38 cellular contexts compared by ENCODE assay signal in genomic region chr10:29324220-29324831, GRCh38. TPM values are rescaled to one million over a fixed set of nuclear protein-coding genes. Genes with fewer than 3 reads are reported as not detected.
DNase-seq lines count a peak whose midpoint lies in the region; ATAC-seq and TF ChIP-seq lines count a peak whose summit lies in the region.
"Had no signal": no experiment of that assay in that cellular context is flagged by ENCODE, and none has a peak within 500 bp of the region (broad histone marks: within the 10 kb centered on the region; RNA-seq: fewer than 3 reads in every experiment).

No MANE protein-coding gene starts in this region.

- H3K9ac ChIP-seq in BLaER1 (no peak overlapping the region), IMR-90 (ENCODE audit: low read depth, low read length) (no peak overlapping the region), liver (ENCODE audit: low read depth in 1 of 2, low read length in 2 of 2) (no peak overlapping the region)

- no peaks in the 10 kb centered on the region for H4K20me1 ChIP-seq in BLaER1
- H4K20me1 ChIP-seq in IMR-90 (ENCODE audit: insufficient read depth, low read length): no peaks in the 10 kb centered on the region

- no peak overlapping the region for H3K4ac ChIP-seq in IMR-90 (ENCODE audit: low read depth, low read length)

- H4K91ac ChIP-seq in IMR-90 (ENCODE audit: insufficient read depth, low read depth, low read length): no peak overlapping the region

- CTCF ChIA-PET in IMR-90 (lab: Yijun Ruan, JAX): no interaction called here

- H3K36me3 ChIP-seq in BLaER1 (no peaks in the 10 kb centered on the region), IMR-90 (ENCODE audit: control insufficient read depth, insufficient read depth, low read length) (no peaks in the 10 kb centered on the region), liver (ENCODE audit: control insufficient read depth in 4 of 4, insufficient read depth in 3 of 4, low read depth in 1 of 4, low read length in 3 of 4) (no peaks in the 10 kb centered on the region)
- H3K36me3 ChIP-seq: ovary had no signal

- TF ChIP-seq RAD21 in IMR-90 (IDR thresholded peaks at IDR 0.05; ENCODE audit: low read length) (no peak), liver (IDR thresholded peaks at IDR 0.05) (peak in 1 of 2 donors; percentile 44)

- no peak overlapping the region for H3K56ac ChIP-seq in IMR-90 (ENCODE audit: extremely low read depth, insufficient read depth, low read length)

- H2AK5ac ChIP-seq in IMR-90 (ENCODE audit: low read depth, low read length): no peak overlapping the region

- H3K9me1 ChIP-seq in IMR-90 (ENCODE audit: insufficient read depth, low read length): no peaks in the 10 kb centered on the region

- H2BK5ac ChIP-seq in IMR-90 (ENCODE audit: low read depth, low read length, poor library complexity, severe bottlenecking): no peak overlapping the region

- no peak for TF ChIP-seq CTCF in IMR-90 (conservative IDR thresholded peaks at IDR 0.05; ENCODE audit: low read depth, low read length)
- no peak for TF ChIP-seq CTCF in liver (IDR thresholded peaks at IDR 0.05; ENCODE audit: low read depth, low read length, missing input control)

- dilution Hi-C loops in IMR-90 (cut with HindIII; ENCODE audit: low sequenced_read_pairs, unreplicated experiment): no loop called here

- POLR2A ChIA-PET in IMR-90 (lab: Charles Lee; ENCODE audit: unreplicated experiment): no interaction called here

- peak; percentile 41 for DNase-seq in IMR-90
- DNase-seq in glomerular visceral epithelial cell (ENCODE audit: extremely low spot score): peak; percentile 40
- DNase-seq in stimulated activated CD4-positive, alpha-beta T cell treated with anti-CD3 and anti-CD28 coated beads, Interleukin-12 subunit alpha, Interleukin-12 subunit beta, amount 100 ng/mL, for 4 hours: no peak
- no peak for DNase-seq in AG08396 (ENCODE audit: low spot score)
- no peak for DNase-seq in iPS-NIHi7 (ENCODE audit: extremely low spot score)
- DNase-seq: activated CD4-positive, alpha-beta T cell treated with anti-CD3 and anti-CD28 coated beads, Interleukin-2, amount 10 ng/mL, durations not matched to agents 24 days and 14 days; activated effector memory CD4-positive, alpha-beta T cell treated with Interleukin-2 at 50 U/mL for 16 hours; AML-193; amygdala; caudate nucleus; CD4-positive, alpha-beta memory T cell; effector memory CD4-positive, alpha-beta T cell; H9; Karpas-422; NCI-H1417 treated with DMSO at 0.1 percent for 48 hours; NCI-H2029 treated with DMSO at 0.1 percent for 48 hours; NCI-H526 treated with DMSO at 0.1 percent for 48 hours; PC-3; retina; SHP77; stimulated activated CD4-positive, alpha-beta T cell treated with anti-CD3 and anti-CD28 coated beads, Interleukin-2, amount 100 ng/mL, for 24 hours; stimulated activated naive CD8-positive, alpha-beta T cell treated with anti-CD3 and anti-CD28 coated beads, Interleukin-15, Interleukin-2, amounts not matched to agents 100 U/mL and 50 U/mL, for 24 hours had no signal

- H3K23ac ChIP-seq in IMR-90 (ENCODE audit: low read depth, low read length): no peak overlapping the region

- no peak overlapping the region for H2BK120ac ChIP-seq in IMR-90 (ENCODE audit: low read depth, low read length)

- intact Hi-C loops in IMR-90 (cut with micrococcal nuclease): no loop called here

- no peak overlapping the region for H3K14ac ChIP-seq in IMR-90 (replicated peaks; ENCODE audit: low read depth, low read length)

- H3K79me1 ChIP-seq in IMR-90 (ENCODE audit: low read depth in 1 of 2, low read length in 2 of 2): no peaks in the 10 kb centered on the region

- in situ Hi-C loops in IMR-90 (cut with MboI; ENCODE audit: low sequenced_read_pairs): no loop called here

- WGBS in IMR-90 (ENCODE audit: extremely low coverage in 2 of 2, insufficient read length in 1 of 2), 2 experiments: no CpG with 5 or more reads among the region's 11 CpGs
- WGBS in liver: 30% methylated on average over 11 of the region's 11 CpGs

- no peak overlapping the region for H4K8ac ChIP-seq in IMR-90 (ENCODE audit: low read depth in 2 of 2, low read length in 2 of 2)

- H3K27ac ChIP-seq in BLaER1 (no peak overlapping the region), IMR-90 (ENCODE audit: insufficient read depth, low read length) (no peak overlapping the region), liver (ENCODE audit: low read depth in 1 of 2, low read length in 2 of 2) (peak overlapping the region; percentile 73 to 87)
- H3K27ac ChIP-seq: A549, coronary artery, VCaP had no signal

- BruUV-seq in IMR-90 (replicated peaks; lab: Mats Ljungman, UMichigan): no TSS peak

- no peak overlapping the region for H3K4me3 ChIP-seq in BLaER1
- H3K4me3 ChIP-seq in IMR-90 (ENCODE audit: insufficient read depth, low read depth, low read length): no peak overlapping the region
- no peak overlapping the region for H3K4me3 ChIP-seq in liver (ENCODE audit: low read depth in 1 of 3, low read length in 3 of 3)
- H3K4me3 ChIP-seq: A549, coronary artery, ovary had no signal

- H3K27me3 ChIP-seq in BLaER1 (no peaks in the 10 kb centered on the region), IMR-90 (ENCODE audit: control insufficient read depth, insufficient read depth, low read length) (peaks cover 49% of the 10 kb centered on the region), liver (ENCODE audit: control insufficient read depth in 4 of 4, insufficient read depth in 4 of 4, low read length in 3 of 4) (no peaks in the 10 kb centered on the region)
- H3K27me3 ChIP-seq: ovary had no signal

- H2BK15ac ChIP-seq in IMR-90 (ENCODE audit: low read depth, low read length): no peak overlapping the region

- H3K4me2 ChIP-seq in BLaER1 (peak overlapping the region; percentile 79), IMR-90 (ENCODE audit: low read depth, low read length) (no peak overlapping the region)
- H3K4me2 ChIP-seq: A549 had no signal

- no peak overlapping the region for H2AK9ac ChIP-seq in IMR-90 (replicated peaks; ENCODE audit: low read depth, low read length, poor library complexity)

- H2AFZ ChIP-seq in IMR-90 (replicated peaks; ENCODE audit: low read length, poor library complexity): no peak overlapping the region

- H3K4me1 ChIP-seq in BLaER1 (peaks cover 31% of the 10 kb centered on the region), IMR-90 (ENCODE audit: control insufficient read depth, insufficient read depth, low read length) (peaks cover under 1% of the 10 kb centered on the region), liver (ENCODE audit: control insufficient read depth in 4 of 4, insufficient read depth in 4 of 4, low read length in 3 of 4) (peaks cover 16 to 87% (median 86%) of the 10 kb centered on the region in 4 donors)

- H3K9me3 ChIP-seq in BLaER1 (no peaks in the 10 kb centered on the region), IMR-90 (ENCODE audit: control insufficient read depth, insufficient read depth, low read length) (no peaks in the 10 kb centered on the region), liver (ENCODE audit: control insufficient read depth in 4 of 4, low read length in 3 of 4) (no peaks in the 10 kb centered on the region)
- H3K9me3 ChIP-seq: A549, ovary had no signal

- H2BK20ac ChIP-seq in IMR-90 (ENCODE audit: low read depth, low read length): no peak overlapping the region

- no peak overlapping the region for H4K5ac ChIP-seq in IMR-90 (ENCODE audit: low read depth, low read length)

- H3K18ac ChIP-seq in IMR-90 (ENCODE audit: low read depth, low read length): no peak overlapping the region

- ATAC-seq in IMR-90 (ENCODE audit: low read depth) (peak; percentile 42), GM21528 (IDR thresholded peaks at IDR 0.05; ENCODE audit: low FRiP score, unreplicated experiment) (no peak)
- ATAC-seq: A549; activated naive CD4-positive, alpha-beta T cell treated with anti-CD3 and anti-CD28 coated beads, Interleukin-2, amount 50 U/mL, for 72 hours; PC-3; stimulated activated naive CD8-positive, alpha-beta T cell treated with anti-CD3 and anti-CD28 coated beads, Interleukin-15, Interleukin-2, amounts not matched to agents 100 U/mL and 50 U/mL, for 24 hours had no signal

- no peak for TF ChIP-seq POLR2A in IMR-90 (IDR thresholded peaks at IDR 0.05; ENCODE audit: low read depth, low read length)

TF ChIP-seq in IMR-90, 13 proteins besides CTCF, POLR2A, EP300 and RAD21 (continues in another document):
- no peak for TF ChIP-seq RCOR1 (IDR thresholded peaks at IDR 0.05; ENCODE audit: insufficient replicate concordance, low read length)
- TF ChIP-seq MAZ (IDR thresholded peaks at IDR 0.05; ENCODE audit: borderline replicate concordance, low read depth, low read length): no peak
- no peak for TF ChIP-seq USF2 (IDR thresholded peaks at IDR 0.05; ENCODE audit: low read depth, low read length)
- TF ChIP-seq FOS (IDR thresholded peaks at IDR 0.05; ENCODE audit: low read depth, low read length): no peak
- no peak for TF ChIP-seq RFX5 (IDR thresholded peaks at IDR 0.05; ENCODE audit: low read depth, low read length)
- no peak for TF ChIP-seq MXI1 (IDR thresholded peaks at IDR 0.05; ENCODE audit: borderline replicate concordance, low read depth, low read length)

TF ChIP-seq in liver, 16 proteins besides CTCF, POLR2A, EP300 and RAD21 (continues in another document):
- TF ChIP-seq YY1 (IDR thresholded peaks at IDR 0.05) (peak; percentile 67), SP1 (IDR thresholded peaks at IDR 0.05) (peak; percentile 88), JUND (IDR thresholded peaks at IDR 0.05) (peak in 1 of 2 donors; percentile 62), HNF4A (conservative IDR thresholded peaks at IDR 0.05) (peak; percentile 86 to 87), ZBTB33 (IDR thresholded peaks at IDR 0.05) (no peak), HNF4G (IDR thresholded peaks at IDR 0.05) (peak; percentile 65), FOXA1 (IDR thresholded peaks at IDR 0.05) (peak; percentile 16), RXRA (IDR thresholded peaks at IDR 0.05) (peak; percentile 92 to 93), TAF1 (conservative IDR thresholded peaks at IDR 0.05) (no peak), NR2F2 (IDR thresholded peaks at IDR 0.05) (no peak)

RNA-seq across cellular contexts. Expression of gene LYZL1, which starts 35.5 kb away (rescaled TPM):
- total RNA-seq in IMR-90 (2012; rRNA removed): not detected in 2 replicates
- polyA plus RNA-seq in IMR-90 (2012; rRNA removed): not detected in 2 replicates
- not detected in 2 replicates for polyA plus RNA-seq in IMR-90 (2012; cell fraction: cytosol; rRNA removed)
- polyA plus RNA-seq in IMR-90 (2012; cell fraction: nucleus; rRNA removed; ENCODE audit: low replicate concordance): not detected in 2 replicates
- not detected for total RNA-seq in liver
- not detected for polyA plus RNA-seq in liver
- total RNA-seq: activated CD4-positive, alpha-beta T cell treated with anti-CD3 and anti-CD28 coated beads, Interleukin-2, amount 10 ng/mL, durations not matched to agents 24 days and 14 days; activated CD8-positive, alpha-beta memory T cell treated with anti-CD3 and anti-CD28 coated beads for 36 hours; activated naive CD4-positive, alpha-beta T cell treated with anti-CD3 and anti-CD28 coated beads, Interleukin-2, amount 50 U/mL, for 72 hours; CD4-positive, alpha-beta memory T cell; epithelial cell of proximal tubule; G401; glomerular endothelial cell; H9; lung microvascular endothelial cell; mucosa of gallbladder; ovary; PC-3; temporal lobe had no signal
- polyA plus RNA-seq: A549; CD4-positive, alpha-beta memory T cell; keratinocyte; ovary had no signal

Comparison
In these comparisons a context has a peak if more than half of its experiments do, and no peak if none do; other contexts are left out.
1. H3K27ac ChIP-seq: peak in liver (2 of 2); none in BLaER1 (single experiment) and IMR-90 (single experiment).
2. DNase-seq: peak in IMR-90 (single experiment) and glomerular visceral epithelial cell (single experiment); none in stimulated activated CD4-positive, alpha-beta T cell treated with anti-CD3 and anti-CD28 coated beads, Interleukin-12 subunit alpha, Interleukin-12 subunit beta, amount 100 ng/mL, for 4 hours (single experiment), AG08396 (single experiment) and iPS-NIHi7 (single experiment).